Comparison of ENCODE assay signal across 8 cellular contexts in the genomic region with DNA sequence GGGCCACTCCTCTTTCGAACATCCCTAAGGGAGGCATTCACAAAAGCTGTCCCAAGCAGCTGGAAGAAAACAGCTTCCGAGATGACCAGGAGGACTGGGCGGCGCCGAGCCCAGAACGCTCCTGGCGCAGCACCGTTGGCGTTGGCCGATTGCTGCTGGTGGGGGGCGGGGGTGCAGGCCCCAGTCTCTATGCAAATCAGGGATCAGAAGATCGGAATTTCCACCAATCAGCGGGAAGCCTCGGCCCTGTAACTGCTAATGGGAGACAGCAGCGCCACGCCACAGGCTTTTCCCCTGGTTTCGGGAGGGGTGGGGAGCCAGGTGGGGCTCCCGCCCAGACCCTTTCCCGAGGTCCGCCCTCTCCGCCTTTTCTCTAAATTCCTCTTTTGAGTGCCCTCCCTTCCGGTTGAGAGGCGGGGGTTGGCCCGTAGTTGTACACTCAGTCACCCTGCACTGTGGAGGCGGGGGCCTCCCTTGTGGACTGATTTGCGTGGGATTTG. TPM values are rescaled to one million over a fixed set of nuclear protein-coding genes. Genes with fewer than 3 reads are reported as not detected.
DNase-seq lines count a peak whose midpoint lies in the region; ATAC-seq and TF ChIP-seq lines count a peak whose summit lies in the region.

No MANE protein-coding gene starts in this region.

- peaks cover 32% of the 10 kb centered on the region for H3K36me3 ChIP-seq in HUES64 (ENCODE audit: insufficient read depth, low read length)
- peaks cover 0 to 23% of the 10 kb centered on the region in 2 donors for H3K36me3 ChIP-seq in adrenal gland (replicated peaks in 1 of 2)
- H3K36me3 ChIP-seq in right atrium auricular region = peaks cover 17% of the 10 kb centered on the region

- DNase-seq in adrenal gland (peak; percentile 80 to 94 (median 91)), right atrium auricular region (ENCODE audit: low spot score) (peak; percentile 93), progenitor cell of endocrine pancreas (ENCODE audit: low spot score, unreplicated experiment) (peak; percentile 62)

- no peak for ATAC-seq in GM21717 (IDR thresholded peaks at IDR 0.05; ENCODE audit: unreplicated experiment)
- no peak for ATAC-seq in GM18867 (IDR thresholded peaks at IDR 0.05; ENCODE audit: unreplicated experiment)
- ATAC-seq in GM21528 (IDR thresholded peaks at IDR 0.05; ENCODE audit: low FRiP score, unreplicated experiment) = no peak

- peaks cover 11% of the 10 kb centered on the region for H3K36me3 Mint-ChIP-seq in progenitor cell of endocrine pancreas (ENCODE audit: insufficient read depth)

- H3K9me3 Mint-ChIP-seq in progenitor cell of endocrine pancreas (ENCODE audit: low read depth) = no peaks in the 10 kb centered on the region

- H3K9me3 ChIP-seq in HUES64 (ENCODE audit: insufficient read depth, low read depth, low read length) (no peaks in the 10 kb centered on the region), adrenal gland (replicated peaks in 1 of 3) (no peaks in the 10 kb centered on the region), right atrium auricular region (no peaks in the 10 kb centered on the region)

- 2% methylated on average over 24 of the region's 26 CpGs for WGBS in HUES64
- WGBS in adrenal gland, 4 donors = 28 to 48% (median 36%) methylated on average over 11 to 26 of the region's 26 CpGs

- H3K4me3 Mint-ChIP-seq in progenitor cell of endocrine pancreas (ENCODE audit: low read depth) = peak overlapping the region; percentile 64

- intact Hi-C loops in adrenal gland (cut with DNase I) = no loop called here

- peak overlapping the region; percentile 7; the same call in 1 of the 2 replicates for H3K9ac ChIP-seq in HUES64 (ENCODE audit: low read depth, low read length)

- TF ChIP-seq POLR2A in adrenal gland (IDR thresholded peaks at IDR 0.05) = peak in 1 of 2 donors; percentile 71

- peak overlapping the region; percentile 69 for H3K27ac ChIP-seq in HUES64 (ENCODE audit: low read depth, low read length)
- H3K27ac ChIP-seq in adrenal gland = peak overlapping the region in 4 of 5 donors; percentile 10 to 83 (median 59)
- H3K27ac ChIP-seq in right atrium auricular region = peak overlapping the region; percentile 74 to 87

- H3K4me3 ChIP-seq in GM12875 (ENCODE audit: low read depth, low read length) (peak overlapping the region; percentile 15), HUES64 (ENCODE audit: low read length) (peak overlapping the region; percentile 31), adrenal gland (peak overlapping the region in 1 of 4 donors; percentile 13), right atrium auricular region (peak overlapping the region; percentile 7 to 32)

- H3K4me1 ChIP-seq in HUES64 (ENCODE audit: insufficient read depth, low read length) (peaks cover 19% of the 10 kb centered on the region), adrenal gland (replicated peaks in 1 of 2) (peaks cover 0 to 7% of the 10 kb centered on the region in 2 donors), right atrium auricular region (peaks cover 0 to 31% of the 10 kb centered on the region in 2 donors)

- H3K27me3 ChIP-seq in HUES64 (ENCODE audit: insufficient read depth, low read length) (no peaks in the 10 kb centered on the region), adrenal gland (no peaks in the 10 kb centered on the region), right atrium auricular region (no peaks in the 10 kb centered on the region)

- peaks cover 12% of the 10 kb centered on the region for H3K4me1 Mint-ChIP-seq in progenitor cell of endocrine pancreas (ENCODE audit: low read depth)

- H3K27ac Mint-ChIP-seq in progenitor cell of endocrine pancreas = peak overlapping the region; percentile 75

- TF ChIP-seq CTCF in GM12875 (IDR thresholded peaks at IDR 0.05; ENCODE audit: borderline replicate concordance, insufficient read depth, low read depth, low read length) (no peak), adrenal gland (IDR thresholded peaks at IDR 0.05) (peak in 1 of 6 experiments; percentile 6), right atrium auricular region (IDR thresholded peaks at IDR 0.05) (no peak), progenitor cell of endocrine pancreas (IDR thresholded peaks at IDR 0.05; ENCODE audit: unreplicated experiment) (no peak)

- H3K27me3 Mint-ChIP-seq in progenitor cell of endocrine pancreas = no peaks in the 10 kb centered on the region

RNA-seq across cellular contexts. Expression of gene HMCES, which starts 27.0 kb away (rescaled TPM):
- polyA plus RNA-seq in HUES64 (2013, experiment 1 of 2) = 31.7 TPM
- polyA plus RNA-seq in HUES64 (2013, experiment 2 of 2) = 31.0 TPM
- total RNA-seq in adrenal gland (10 to 100 TPM; 17.3 to 39.7 (median 25.8) TPM), right atrium auricular region (10 to 100 TPM; 32.7 to 38.9 TPM), progenitor cell of endocrine pancreas (35.3 TPM in 2 replicates)
- polyA plus RNA-seq in adrenal gland = 10 to 100 TPM; 16.0 to 29.4 (median 19.9) TPM

RNA-seq across cellular contexts. Expression of gene COPG1, which starts 56.2 kb away (rescaled TPM):
- polyA plus RNA-seq in HUES64 (2013, experiment 1 of 2) = 60.7 TPM
- polyA plus RNA-seq in HUES64 (2013, experiment 2 of 2) = 65.9 TPM
- total RNA-seq in adrenal gland (100 to 1,000 TPM; 105 to 318 (median 162) TPM), right atrium auricular region (10 to 100 TPM; 88.7 to 99.2 TPM), progenitor cell of endocrine pancreas (141 and 145 TPM in 2 replicates)
- 100 to 1,000 TPM in 2 of 3 donors, 10 to 100 TPM in 1; 84.9 to 182 (median 160) TPM for polyA plus RNA-seq in adrenal gland
